ENCODE assay signal across 1 cellular context in genomic region chr5:38094889-38095288, GRCh38.
TF ChIP-seq lines count a peak whose summit lies in the region.

No MANE protein-coding gene starts in this region.

TF ChIP-seq in GM23338, 12 proteins besides CTCF, POLR2A, EP300 and RAD21 (continued from another document):
- TF ChIP-seq ZNF462 (CRISPR knock-in tag; IDR thresholded peaks at IDR 0.05) = no peak
- TF ChIP-seq CREB1 (CRISPR knock-in tag; IDR thresholded peaks at IDR 0.05; ENCODE audit: low read depth) = no peak
- no peak for TF ChIP-seq NANOG (IDR thresholded peaks at IDR 0.05; ENCODE audit: borderline replicate concordance)
- no peak for TF ChIP-seq STAT1 (IDR thresholded peaks at IDR 0.05; ENCODE audit: unreplicated experiment)
- TF ChIP-seq ZNF114 (CRISPR knock-in tag; IDR thresholded peaks at IDR 0.05) = no peak
- no peak for TF ChIP-seq ZNF331 (CRISPR knock-in tag; IDR thresholded peaks at IDR 0.05; ENCODE audit: low read depth)
- no peak for TF ChIP-seq ETS1 (IDR thresholded peaks at IDR 0.05)
TF ChIP-seq in GM23338: peak in this region for 0.
